In genomic region chr1:59179673-59180072, GRCh38 we compare ENCODE assay signal across 23 cellular contexts.
DNase-seq lines count a peak whose midpoint lies in the region; ATAC-seq, FAIRE-seq and TF ChIP-seq lines count a peak whose summit lies in the region.
"Had no signal": no experiment of that assay in that cellular context is flagged by ENCODE, and none has a peak within 500 bp of the region (broad histone marks: within the 10 kb centered on the region; RNA-seq: fewer than 3 reads in every experiment).

No MANE protein-coding gene starts in this region.

- intact Hi-C loops in endothelial cell of umbilical vein (cut with micrococcal nuclease) = no loop called here
- intact Hi-C loops in sigmoid colon (cut with DNase I) = no loop called here

- H2AFZ ChIP-seq in endothelial cell of umbilical vein (ENCODE audit: low read depth, low read length) = no peak overlapping the region
- H2AFZ ChIP-seq: parathyroid adenoma had no signal

- no peak for TF ChIP-seq CTCF in endothelial cell of umbilical vein (IDR thresholded peaks at IDR 0.05; ENCODE audit: extremely low read depth in 1 of 2, insufficient read depth in 1 of 2, low read depth in 1 of 2, low read length in 2 of 2)
- no peak for TF ChIP-seq CTCF in sigmoid colon (IDR thresholded peaks at IDR 0.05)
- TF ChIP-seq CTCF in BE2C (IDR thresholded peaks at IDR 0.05; ENCODE audit: low read depth, low read length) = no peak

- no peaks in the 10 kb centered on the region for H3K9me1 ChIP-seq in endothelial cell of umbilical vein (replicated peaks; ENCODE audit: control insufficient read depth, extremely low read depth, insufficient read depth, low read length)

- no peaks in the 10 kb centered on the region for H3K27me3 ChIP-seq in endothelial cell of umbilical vein (ENCODE audit: control insufficient read depth in 2 of 2, insufficient read depth in 2 of 2, low read length in 2 of 2)
- H3K27me3 ChIP-seq in sigmoid colon = no peaks in the 10 kb centered on the region
- no peaks in the 10 kb centered on the region for H3K27me3 ChIP-seq in BE2C
- H3K27me3 ChIP-seq: cardiac muscle cell had no signal

- H3K9me3 ChIP-seq in endothelial cell of umbilical vein (replicated peaks; ENCODE audit: control insufficient read depth, insufficient read depth, low read length) (no peaks in the 10 kb centered on the region), sigmoid colon (no peaks in the 10 kb centered on the region), BE2C (no peaks in the 10 kb centered on the region)

- H3K4me3 ChIP-seq in endothelial cell of umbilical vein (replicated peaks in 1 of 3; ENCODE audit: insufficient read depth in 1 of 3, low read depth in 1 of 3, low read length in 3 of 3) (no peak overlapping the region), sigmoid colon (no peak overlapping the region), BE2C (ENCODE audit: low read depth, low read length) (no peak overlapping the region)
- H3K4me3 ChIP-seq: cardiac muscle cell, lung, SK-N-MC had no signal

- no peak overlapping the region for H3K27ac ChIP-seq in endothelial cell of umbilical vein (ENCODE audit: insufficient read depth, low read depth, low read length)
- H3K27ac ChIP-seq in sigmoid colon = peak overlapping the region in 3 of 4 donors; percentile 39 to 62 (median 51)
- H3K27ac ChIP-seq: cardiac muscle cell, parathyroid adenoma, SK-N-MC had no signal

- TF ChIP-seq POLR2A in endothelial cell of umbilical vein (IDR thresholded peaks at IDR 0.05; ENCODE audit: low read depth, low read length) (no peak), sigmoid colon (IDR thresholded peaks at IDR 0.05) (no peak)

- no peak overlapping the region for H3K9ac ChIP-seq in endothelial cell of umbilical vein (replicated peaks; ENCODE audit: extremely low read depth, insufficient read depth, low read length)
- H3K9ac ChIP-seq: parathyroid adenoma had no signal

- no peaks in the 10 kb centered on the region for H3K4me1 ChIP-seq in endothelial cell of umbilical vein (ENCODE audit: control insufficient read depth, extremely low read depth, insufficient read depth, low read length)
- H3K4me1 ChIP-seq in sigmoid colon = peaks cover 0 to 24% (median 22%) of the 10 kb centered on the region in 4 donors
- no peaks in the 10 kb centered on the region for H3K4me1 ChIP-seq in BE2C
- H3K4me1 ChIP-seq: parathyroid adenoma had no signal

- no peak for FAIRE-seq in endothelial cell of umbilical vein (lab: Jason Lieb, UNC)
- FAIRE-seq: kidney had no signal

- H3K4me2 ChIP-seq in endothelial cell of umbilical vein (ENCODE audit: insufficient read depth, low read length) = no peak overlapping the region

- ATAC-seq in GM21529 (IDR thresholded peaks at IDR 0.05; ENCODE audit: unreplicated experiment) = no peak
- ATAC-seq: activated CD8-positive, alpha-beta T cell treated with anti-CD3 and anti-CD28 coated beads for 36 hours; activated T-helper 17 cell treated with anti-CD3 and anti-CD28 coated beads, Interleukin-2, amount 50 U/mL, for 72 hours; CD8-positive, alpha-beta T cell; HCT116; stimulated activated naive CD8-positive, alpha-beta T cell treated with anti-CD3 and anti-CD28 coated beads, Interleukin-15, Interleukin-2, amounts not matched to agents 100 U/mL and 50 U/mL, for 24 hours; T-helper 17 cell had no signal

- H3K79me2 ChIP-seq in endothelial cell of umbilical vein (ENCODE audit: control insufficient read depth, insufficient read depth, low read length) = no peaks in the 10 kb centered on the region
- H3K79me2 ChIP-seq: parathyroid adenoma had no signal

- POLR2A ChIA-PET in endothelial cell of umbilical vein (lab: Charles Lee) = no interaction called here

- 66 to 73% methylated on average over 1 of the region's 1 CpG for WGBS in sigmoid colon, 2 donors

- TF ChIP-seq EP300 in sigmoid colon (IDR thresholded peaks at IDR 0.05) = no peak

- DNase-seq in EL (peak; percentile 22), LHCN-M2 (ENCODE audit: low read depth) (peak; percentile 27), endothelial cell of umbilical vein (ENCODE audit: low read depth, low spot score) (peak; percentile 24), sigmoid colon (no peak), BE2C (no peak), epidermal melanocyte (ENCODE audit: insufficient read length, low spot score) (no peak)
- no peak for DNase-seq in stimulated activated naive CD4-positive, alpha-beta T cell treated with Interleukin-2 at 50 U/mL for 16 hours (lab: John Stamatoyannopoulos, UW)
- DNase-seq: activated CD8-positive, alpha-beta T cell treated with anti-CD3 and anti-CD28 coated beads for 36 hours; activated naive CD4-positive, alpha-beta T cell treated with anti-CD3 and anti-CD28 coated beads, Interleukin-2, amount 50 U/mL, for 16 hours; CD8-positive, alpha-beta T cell; kidney; NCI-H1436 treated with DMSO at 0.1 percent for 48 hours; NCI-H446 treated with DMSO at 0.1 percent for 48 hours; stimulated activated naive CD8-positive, alpha-beta T cell treated with anti-CD3 and anti-CD28 coated beads, Interleukin-15, Interleukin-2, amounts not matched to agents 100 U/mL and 50 U/mL, for 24 hours; T-helper 17 cell; trophoblast cell had no signal

- no peaks in the 10 kb centered on the region for H3K36me3 ChIP-seq in endothelial cell of umbilical vein (ENCODE audit: control insufficient read depth in 2 of 2, extremely low read depth in 1 of 2, insufficient read depth in 2 of 2, low read length in 2 of 2)
- H3K36me3 ChIP-seq in sigmoid colon = no peaks in the 10 kb centered on the region
- H3K36me3 ChIP-seq in BE2C = no peaks in the 10 kb centered on the region
- H3K36me3 ChIP-seq: cardiac muscle cell had no signal

- no peaks in the 10 kb centered on the region for H4K20me1 ChIP-seq in endothelial cell of umbilical vein (replicated peaks; ENCODE audit: control insufficient read depth, extremely low read depth, insufficient read depth, low read length)

- dilution Hi-C loops in endothelial cell of umbilical vein (cut with MboI; ENCODE audit: extremely low pct_ligation_motif_present, low sequenced_read_pairs) = no loop called here

- CTCF ChIA-PET in endothelial cell of umbilical vein (lab: Charles Lee) = interaction anchor here (0.7 to 1.2 kb wide), 2 partner anchors 520 to 522 kb away, joined by 3 read pairs; no protein-coding TSS in a partner anchor

- no TSS peak for BruUV-seq in endothelial cell of umbilical vein (replicated peaks; lab: Mats Ljungman, UMichigan)

TF ChIP-seq in endothelial cell of umbilical vein, 7 proteins besides CTCF, POLR2A, EP300 and RAD21:
- TF ChIP-seq MYC (IDR thresholded peaks at IDR 0.05; ENCODE audit: low read depth, low read length) (no peak), MAX (IDR thresholded peaks at IDR 0.05; ENCODE audit: insufficient read depth, insufficient read length) (no peak), EZH2 (IDR thresholded peaks at IDR 0.05; ENCODE audit: borderline replicate concordance, low read depth, low read length, severe bottlenecking) (no peak), POLR2AphosphoS5 (IDR thresholded peaks at IDR 0.05; ENCODE audit: insufficient read depth, low read depth, low read length) (no peak), JUN (IDR thresholded peaks at IDR 0.05; ENCODE audit: borderline replicate concordance, insufficient read depth, insufficient read length, low read depth) (no peak), FOS (IDR thresholded peaks at IDR 0.05; ENCODE audit: borderline replicate concordance, insufficient read depth, low read length) (no peak), GATA2 (IDR thresholded peaks at IDR 0.05; ENCODE audit: insufficient read depth, insufficient read length, low read depth, low read length) (no peak)

Comparison
In these comparisons a context has a peak if more than half of its experiments do, and no peak if none do; other contexts are left out.
1. DNase-seq: peak in EL (single experiment), LHCN-M2 (single experiment) and endothelial cell of umbilical vein (single experiment); none in sigmoid colon (single experiment), BE2C (single experiment), stimulated activated naive CD4-positive, alpha-beta T cell treated with Interleukin-2 at 50 U/mL for 16 hours (single experiment) and epidermal melanocyte (single experiment).